In the genomic region with DNA sequence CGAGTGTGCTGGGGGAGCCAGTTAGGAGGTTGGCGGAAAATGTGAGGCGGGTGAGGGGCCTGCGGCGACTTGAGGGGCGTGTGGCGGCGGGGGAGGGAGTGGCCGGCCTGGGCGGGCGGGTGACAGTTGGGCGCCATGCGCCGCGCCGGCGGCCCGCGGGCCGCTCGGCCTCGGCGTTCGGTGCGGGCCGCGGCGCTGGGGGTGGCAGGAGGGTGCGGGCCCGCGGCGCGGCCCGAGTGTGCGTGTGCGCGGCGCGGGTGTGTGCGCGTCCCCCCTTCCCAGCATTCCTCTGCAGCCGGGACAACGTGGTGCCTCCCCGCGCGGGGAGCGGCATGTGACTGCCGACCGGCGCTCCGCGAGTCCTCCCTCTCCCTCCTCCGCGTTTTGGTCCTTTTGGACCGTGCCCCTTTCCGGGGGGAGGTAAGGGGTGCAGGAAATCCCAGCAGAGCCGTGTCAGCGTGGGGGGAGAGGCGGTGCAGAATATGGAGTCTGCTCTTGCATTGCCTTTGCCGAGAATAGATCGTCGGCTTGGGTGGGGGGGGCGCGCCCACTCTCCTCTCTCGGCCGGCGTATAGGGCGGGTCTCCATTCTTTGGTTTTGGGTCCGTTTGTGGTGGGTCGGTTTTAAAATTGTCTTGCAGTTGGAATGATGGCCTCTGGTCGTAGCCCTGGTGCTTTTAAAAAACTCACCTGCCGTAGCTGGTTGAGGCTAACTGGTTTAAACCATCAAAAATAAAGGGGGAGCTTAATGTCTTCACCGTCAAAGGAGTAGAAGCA, we compare ENCODE assay signal across 1 cellular context.
TF ChIP-seq lines count a peak whose summit lies in the region.

No MANE protein-coding gene starts in this region.

TF ChIP-seq in HEK293, 187 proteins besides CTCF, POLR2A, EP300 and RAD21 (continued from another document):
- TF ChIP-seq ZBTB10 (tag by site-specific recombination; IDR thresholded peaks at IDR 0.05), result peak; percentile 46; the same call in 1 of the 2 replicates
- no peak for TF ChIP-seq ZNF174 (tag by site-specific recombination; IDR thresholded peaks at IDR 0.05)
- TF ChIP-seq KLF1 (tag by site-specific recombination; IDR thresholded peaks at IDR 0.05), result peak; percentile 24; the same call in 1 of the 2 replicates
- TF ChIP-seq, protein P1, sequence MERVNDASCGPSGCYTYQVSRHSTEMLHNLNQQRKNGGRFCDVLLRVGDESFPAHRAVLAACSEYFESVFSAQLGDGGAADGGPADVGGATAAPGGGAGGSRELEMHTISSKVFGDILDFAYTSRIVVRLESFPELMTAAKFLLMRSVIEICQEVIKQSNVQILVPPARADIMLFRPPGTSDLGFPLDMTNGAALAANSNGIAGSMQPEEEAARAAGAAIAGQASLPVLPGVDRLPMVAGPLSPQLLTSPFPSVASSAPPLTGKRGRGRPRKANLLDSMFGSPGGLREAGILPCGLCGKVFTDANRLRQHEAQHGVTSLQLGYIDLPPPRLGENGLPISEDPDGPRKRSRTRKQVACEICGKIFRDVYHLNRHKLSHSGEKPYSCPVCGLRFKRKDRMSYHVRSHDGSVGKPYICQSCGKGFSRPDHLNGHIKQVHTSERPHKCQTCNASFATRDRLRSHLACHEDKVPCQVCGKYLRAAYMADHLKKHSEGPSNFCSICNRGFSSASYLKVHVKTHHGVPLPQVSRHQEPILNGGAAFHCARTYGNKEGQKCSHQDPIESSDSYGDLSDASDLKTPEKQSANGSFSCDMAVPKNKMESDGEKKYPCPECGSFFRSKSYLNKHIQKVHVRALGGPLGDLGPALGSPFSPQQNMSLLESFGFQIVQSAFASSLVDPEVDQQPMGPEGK (tag by site-specific recombination; IDR thresholded peaks at IDR 0.05), result peak; percentile 82
- TF ChIP-seq ZNF274 (IDR thresholded peaks at IDR 0.05; ENCODE audit: low read length), result no peak
- TF ChIP-seq ZNF274 (tag by site-specific recombination; IDR thresholded peaks at IDR 0.05; ENCODE audit: borderline replicate concordance), result no peak
- peak; percentile 72 for TF ChIP-seq SP2 (tag by site-specific recombination; IDR thresholded peaks at IDR 0.05)
- TF ChIP-seq ZNF223 (tag by site-specific recombination; IDR thresholded peaks at IDR 0.05), result 0 out of 2 replicates have a peak, but pooled peaks have one; percentile 25
- TF ChIP-seq ZNF341 (tag by site-specific recombination; IDR thresholded peaks at IDR 0.05; ENCODE audit: low read depth), result peak; percentile 86
- no peak for TF ChIP-seq ZNF776 (tag by site-specific recombination; IDR thresholded peaks at IDR 0.05; ENCODE audit: borderline replicate concordance)
- TF ChIP-seq ZEB2 (tag by site-specific recombination; IDR thresholded peaks at IDR 0.05), result peak; percentile 41
- TF ChIP-seq ZXDB (tag by site-specific recombination; IDR thresholded peaks at IDR 0.05), result peak; percentile 29; the same call in 1 of the 2 replicates
- peak; percentile 56 for TF ChIP-seq GLIS1 (tag by site-specific recombination; IDR thresholded peaks at IDR 0.05)
- 0 out of 2 replicates have a peak, but pooled peaks have one; percentile 39 for TF ChIP-seq INSM2 (tag by site-specific recombination; IDR thresholded peaks at IDR 0.05)
